ENCODE assay signal across 8 cellular contexts in the genomic region with DNA sequence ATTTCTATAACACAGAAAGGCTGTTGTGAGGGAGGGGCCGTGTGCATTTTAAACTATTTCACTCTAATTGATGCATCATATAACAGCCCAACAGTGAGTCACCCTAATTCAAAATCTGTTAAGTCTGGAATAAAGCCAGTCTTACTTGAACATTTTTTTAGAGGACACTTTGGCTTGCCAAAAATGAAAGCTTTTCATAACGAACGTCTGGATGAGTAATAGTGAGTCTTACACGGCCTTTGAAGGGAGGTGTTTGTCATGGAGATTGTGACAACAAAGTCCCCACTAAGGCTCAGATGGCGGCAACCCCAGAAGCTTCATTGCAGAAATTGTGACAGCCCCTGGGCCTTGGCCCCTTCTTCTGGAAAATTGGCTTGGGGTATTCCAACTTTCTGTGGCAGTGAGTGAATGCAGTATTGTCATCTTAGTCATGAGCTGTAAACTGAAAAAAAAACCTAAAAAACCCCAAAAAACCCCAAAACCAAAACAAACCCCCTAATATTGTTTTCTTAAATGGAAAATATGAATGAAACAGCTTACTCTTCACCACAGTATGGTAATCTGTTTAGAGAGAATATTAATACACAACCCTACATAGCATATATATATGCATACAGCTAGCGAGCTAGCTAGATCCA.
DNase-seq lines count a peak whose midpoint lies in the region; ATAC-seq, FAIRE-seq and TF ChIP-seq lines count a peak whose summit lies in the region.

No MANE protein-coding gene starts in this region.

- intact Hi-C loops in colonic mucosa (cut with DNase I) = loop anchor here (10.0 kb wide), 1 partner anchor 496 kb away; no protein-coding TSS in a partner anchor

- DNase-seq in AG08396 (ENCODE audit: low spot score) = peak; percentile 67
- DNase-seq in T follicular helper cell (ENCODE audit: low read depth) = peak; percentile 68
- peak; percentile 73 for DNase-seq in amniotic epithelial cell (ENCODE audit: low read depth)
- DNase-seq in keratinocyte (ENCODE audit: low read depth, low spot score) = peak; percentile 73
- peak; percentile 72 to 92 for DNase-seq in stimulated activated CD4-positive, alpha-beta T cell treated with anti-CD3 and anti-CD28 coated beads, Interleukin-4, amount 100 ng/mL, for 4 hours
- DNase-seq in colonic mucosa = no peak

- H3K9me3 ChIP-seq in keratinocyte (ENCODE audit: control insufficient read depth, low read depth, low read length) = no peaks in the 10 kb centered on the region
- H3K9me3 ChIP-seq in colonic mucosa = no peaks in the 10 kb centered on the region

- H3K9ac ChIP-seq in keratinocyte (ENCODE audit: control insufficient read depth, extremely low read depth, insufficient read depth, low read length) (no peak overlapping the region), colonic mucosa (ENCODE audit: low read depth in 2 of 2, low read length in 2 of 2) (no peak overlapping the region)

- H3K27ac ChIP-seq in keratinocyte (ENCODE audit: control insufficient read depth, insufficient read depth, low read length) = no peak overlapping the region
- H3K27ac ChIP-seq in colonic mucosa = no peak overlapping the region

- no peaks in the 10 kb centered on the region for H4K20me1 ChIP-seq in keratinocyte (ENCODE audit: control insufficient read depth, extremely low read depth, insufficient read depth, low read length)

- peak; percentile 58 for FAIRE-seq in keratinocyte (lab: Jason Lieb, UNC)

- no peak overlapping the region for H3K4me3 ChIP-seq in keratinocyte (ENCODE audit: control insufficient read depth in 2 of 3, extremely low read depth in 1 of 3, insufficient read depth in 2 of 3, low read depth in 1 of 3, low read length in 3 of 3)
- H3K4me3 ChIP-seq in colonic mucosa = no peak overlapping the region

- peaks cover 22% of the 10 kb centered on the region for H3K4me1 ChIP-seq in keratinocyte (ENCODE audit: control insufficient read depth, extremely low read depth, insufficient read depth, low read length)
- H3K4me1 ChIP-seq in colonic mucosa = peaks cover 8% of the 10 kb centered on the region

- peak; percentile 76 for ATAC-seq in GM19328 (IDR thresholded peaks at IDR 0.05; ENCODE audit: unreplicated experiment)
- peak; percentile 85 for ATAC-seq in HG03354 (IDR thresholded peaks at IDR 0.05; ENCODE audit: poor library complexity, severe bottlenecking, unreplicated experiment)

- H3K36me3 ChIP-seq in keratinocyte (ENCODE audit: control insufficient read depth in 2 of 2, extremely low read depth in 1 of 2, insufficient read depth in 2 of 2, low read length in 2 of 2) = no peaks in the 10 kb centered on the region
- H3K36me3 ChIP-seq in colonic mucosa = no peaks in the 10 kb centered on the region

- peak overlapping the region; percentile 66 for H3K4me2 ChIP-seq in keratinocyte (ENCODE audit: control insufficient read depth, extremely low read depth, insufficient read depth, low read depth, low read length)

- dilution Hi-C loops in keratinocyte (cut with MboI; ENCODE audit: extremely low pct_ligation_motif_present, low sequenced_read_pairs) = no loop called here

- no peak overlapping the region for H2AFZ ChIP-seq in keratinocyte (ENCODE audit: control insufficient read depth, low read length)

- TF ChIP-seq CTCF in keratinocyte (optimal IDR thresholded peaks at IDR 0.05 in 1 of 3, IDR thresholded peaks at IDR 0.05 in 1 of 3, conservative IDR thresholded peaks at IDR 0.05 in 1 of 3; ENCODE audit: extremely low read depth in 1 of 3, insufficient read depth in 2 of 3, low read length in 3 of 3) (no peak), colonic mucosa (IDR thresholded peaks at IDR 0.05) (no peak)

- H3K27me3 ChIP-seq in keratinocyte (ENCODE audit: control insufficient read depth, extremely low read depth, insufficient read depth, low read length) (no peaks in the 10 kb centered on the region), colonic mucosa (no peaks in the 10 kb centered on the region)

- H3K9me1 ChIP-seq in keratinocyte (ENCODE audit: control insufficient read depth, extremely low read depth, insufficient read depth, low read length) = no peaks in the 10 kb centered on the region

- no peaks in the 10 kb centered on the region for H3K79me2 ChIP-seq in keratinocyte (ENCODE audit: control insufficient read depth, insufficient read depth, low read length)
